ENCODE assay signal across 9 cellular contexts in the genomic region with DNA sequence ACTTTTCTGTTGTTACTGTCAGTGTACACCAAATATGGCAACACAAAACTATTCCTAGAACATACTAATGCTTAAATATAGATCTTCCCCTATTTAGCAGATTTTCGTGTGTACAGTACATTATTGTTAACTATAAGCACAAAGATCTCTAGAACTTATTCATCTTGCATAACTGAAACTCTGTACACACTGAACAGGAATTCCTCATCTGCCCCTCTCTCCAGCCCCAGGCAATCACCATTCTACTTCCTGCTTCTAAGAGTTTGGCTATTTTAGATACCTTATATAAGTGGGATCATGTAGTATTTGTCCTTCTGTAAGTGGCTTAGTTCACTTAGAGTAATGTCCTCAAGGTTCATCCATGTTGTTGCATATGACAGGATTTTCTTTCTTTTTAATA.
"Had no signal": no experiment of that assay in that cellular context is flagged by ENCODE, and none has a peak within 500 bp of the region (broad histone marks: within the 10 kb centered on the region; RNA-seq: fewer than 3 reads in every experiment).

No MANE protein-coding gene starts in this region.

- H3K4me3 ChIP-seq: GM23248, HAP-1, K562 had no signal

- H3K36me3 ChIP-seq: HAP-1 had no signal

- ATAC-seq: HCT116, K562 had no signal

- DNase-seq: GM23248, GOT3, H7, HFFc6, IMR-90 had no signal

- H3K27ac Mint-ChIP-seq: HFFc6 had no signal

- H3K4me1 ChIP-seq: HAP-1 had no signal

- H3K27ac ChIP-seq: GM23248, HL-60 had no signal

- H3K4me3 Mint-ChIP-seq: HFFc6 had no signal

- H3K9ac ChIP-seq: GM23248 had no signal

- H2AFZ ChIP-seq: GM23248 had no signal

- FAIRE-seq: K562 had no signal
